In genomic region chr2:112583497-112584133, GRCh38 we compare ENCODE assay signal across 1 cellular context.
A peak's percentile ranks its signal among the peaks of the same experiment; 100 is the strongest.
TF ChIP-seq lines count a peak whose summit lies in the region.

No MANE protein-coding gene starts in this region.

TF ChIP-seq in HepG2, 621 proteins besides CTCF, POLR2A, EP300 and RAD21 (continues in another document):
- TF ChIP-seq ZSCAN29 (CRISPR knock-in tag; conservative IDR thresholded peaks at IDR 0.05) (no peak; the same call in none of the 2 replicates), ZBTB4 (CRISPR knock-in tag; IDR thresholded peaks at IDR 0.05; ENCODE audit: borderline replicate concordance) (no peak), MEIS1 (CRISPR knock-in tag; IDR thresholded peaks at IDR 0.05; ENCODE audit: borderline replicate concordance) (0 out of 2 replicates have a peak, but pooled peaks have one; percentile 9), TEF (CRISPR knock-in tag; IDR thresholded peaks at IDR 0.05) (no peak), ZNF44 (CRISPR knock-in tag; IDR thresholded peaks at IDR 0.05) (0 out of 2 replicates have a peak, but pooled peaks have one; percentile 30), ATF7 (IDR thresholded peaks at IDR 0.05) (peak; percentile 77), ATF7 (CRISPR knock-in tag; IDR thresholded peaks at IDR 0.05) (no peak; the same call in 1 of the 2 replicates), ZNF441 (CRISPR knock-in tag; IDR thresholded peaks at IDR 0.05; ENCODE audit: borderline replicate concordance) (0 out of 2 replicates have a peak, but pooled peaks have one; percentile 19), ZNF136 (CRISPR knock-in tag; IDR thresholded peaks at IDR 0.05; ENCODE audit: low read depth) (peak; percentile 15; the same call in 1 of the 2 replicates), RBAK (CRISPR knock-in tag; IDR thresholded peaks at IDR 0.05) (no peak), AKNA (CRISPR knock-in tag; IDR thresholded peaks at IDR 0.05; ENCODE audit: borderline replicate concordance) (no peak), RERE (CRISPR knock-in tag; IDR thresholded peaks at IDR 0.05; ENCODE audit: low read depth) (no peak), SNAPC5 (CRISPR knock-in tag; IDR thresholded peaks at IDR 0.05; ENCODE audit: borderline replicate concordance) (0 out of 2 replicates have a peak, but pooled peaks have one; percentile 8), FOSL2 (CRISPR knock-in tag; IDR thresholded peaks at IDR 0.05) (peak; percentile 32; the same call in 1 of the 2 replicates), ZNF501 (CRISPR knock-in tag; IDR thresholded peaks at IDR 0.05) (no peak), JUN (CRISPR knock-in tag; IDR thresholded peaks at IDR 0.05) (no peak), ZFY (CRISPR knock-in tag; IDR thresholded peaks at IDR 0.05) (no peak), SP4 (CRISPR knock-in tag; IDR thresholded peaks at IDR 0.05) (no peak), SATB2 (CRISPR knock-in tag; IDR thresholded peaks at IDR 0.05) (no peak), IRF9 (CRISPR knock-in tag; IDR thresholded peaks at IDR 0.05; ENCODE audit: borderline replicate concordance) (no peak), CHCHD3 (CRISPR knock-in tag; IDR thresholded peaks at IDR 0.05) (0 out of 2 replicates have a peak, but pooled peaks have one; percentile 47), ZSCAN30 (CRISPR knock-in tag; IDR thresholded peaks at IDR 0.05) (0 out of 2 replicates have a peak, but pooled peaks have one; percentile 20), BRD4 (CRISPR knock-in tag; IDR thresholded peaks at IDR 0.05) (no peak), HIC2 (CRISPR knock-in tag; IDR thresholded peaks at IDR 0.05; ENCODE audit: low read depth) (0 out of 2 replicates have a peak, but pooled peaks have one; percentile 53), FOSL1 (CRISPR knock-in tag; IDR thresholded peaks at IDR 0.05; ENCODE audit: borderline replicate concordance) (no peak), RNF2 (conservative IDR thresholded peaks at IDR 0.05; ENCODE audit: low read depth) (no peak), ZNF747 (CRISPR knock-in tag; IDR thresholded peaks at IDR 0.05; ENCODE audit: borderline replicate concordance) (0 out of 2 replicates have a peak, but pooled peaks have one; percentile 6), ZNF691 (CRISPR knock-in tag; IDR thresholded peaks at IDR 0.05; ENCODE audit: borderline replicate concordance, low read depth) (no peak), STAT5B (CRISPR knock-in tag; IDR thresholded peaks at IDR 0.05) (no peak), ZNF713 (CRISPR knock-in tag; IDR thresholded peaks at IDR 0.05) (no peak), NR2C2 (CRISPR knock-in tag; IDR thresholded peaks at IDR 0.05; ENCODE audit: borderline replicate concordance) (no peak), BHLHE40 (IDR thresholded peaks at IDR 0.05; ENCODE audit: low read length) (no peak), KAT8 (CRISPR knock-in tag; IDR thresholded peaks at IDR 0.05) (no peak), ZNF615 (CRISPR knock-in tag; IDR thresholded peaks at IDR 0.05; ENCODE audit: borderline replicate concordance) (no peak), ZNF878 (CRISPR knock-in tag; IDR thresholded peaks at IDR 0.05) (no peak), ZBTB39 (CRISPR knock-in tag; IDR thresholded peaks at IDR 0.05) (0 out of 2 replicates have a peak, but pooled peaks have one; percentile 20), NR2F6 (IDR thresholded peaks at IDR 0.05) (no peak), NR2F6 (CRISPR knock-in tag; IDR thresholded peaks at IDR 0.05) (no peak), ZNF484 (CRISPR knock-in tag; IDR thresholded peaks at IDR 0.05; ENCODE audit: borderline replicate concordance, low read depth) (no peak), MTF2 (CRISPR knock-in tag; IDR thresholded peaks at IDR 0.05; ENCODE audit: borderline replicate concordance) (no peak; the same call in 1 of the 2 replicates), FOXA1 (IDR thresholded peaks at IDR 0.05) (no peak), FOXA1 (CRISPR knock-in tag; IDR thresholded peaks at IDR 0.05) (no peak), U2AF2 (IDR thresholded peaks at IDR 0.05; ENCODE audit: low read depth, low read length) (no peak), ZNF253 (CRISPR knock-in tag; IDR thresholded peaks at IDR 0.05; ENCODE audit: borderline replicate concordance) (0 out of 2 replicates have a peak, but pooled peaks have one; percentile 34)
